19 cellular contexts compared by ENCODE assay signal in genomic region chr10:21502371-21502765, GRCh38. TPM values are rescaled to one million over a fixed set of nuclear protein-coding genes. Genes with fewer than 3 reads are reported as not detected.
"Had no signal": no experiment of that assay in that cellular context is flagged by ENCODE, and none has a peak within 500 bp of the region (broad histone marks: within the 10 kb centered on the region; RNA-seq: fewer than 3 reads in every experiment).

No MANE protein-coding gene starts in this region.

- H3K27me3 ChIP-seq: gastroesophageal sphincter had no signal

- DNase-seq: activated CD4-positive, alpha-beta T cell treated with anti-CD3 and anti-CD28 coated beads for 1 hour; activated CD4-positive, alpha-beta T cell treated with anti-CD3 and anti-CD28 coated beads, Interleukin-2, amount 50 U/mL, for 4 hours; activated naive CD4-positive, alpha-beta T cell; activated naive CD8-positive, alpha-beta T cell treated with anti-CD3 and anti-CD28 coated beads, Interleukin-2, amount 10 ng/mL, durations not matched to agents 7 days and 5 days; activated T-cell treated with anti-CD3 and anti-CD28 coated beads for 4 hours; cerebellar nuclear complex; effector memory CD8-positive, alpha-beta T cell; kidney; left ventricle myocardium inferior; natural killer cell; stimulated activated CD4-positive, alpha-beta T cell treated with anti-CD3 and anti-CD28 coated beads, Interleukin-15, amount 100 ng/mL, for 24 hours; stimulated activated CD4-positive, alpha-beta T cell treated with anti-CD3 and anti-CD28 coated beads, Interleukin-4, amount 100 ng/mL, for 1 hour; stimulated activated naive B cell treated with anti-CD40 and anti-IgM and Interleukin-4, amounts not matched to agents 10 μg/mL and 1 μg/mL and 100 μg/mL, for 72 hours; T-helper 1 cell; tibial artery had no signal

- H3K9ac ChIP-seq: parathyroid adenoma had no signal

- H3K27ac ChIP-seq: epithelial cell of prostate, gastroesophageal sphincter, left ventricle myocardium inferior, parathyroid adenoma, tibial artery had no signal

- H3K9me3 ChIP-seq: gastroesophageal sphincter, left ventricle myocardium inferior, tibial artery had no signal

- ATAC-seq: effector memory CD8-positive, alpha-beta T cell; gastroesophageal sphincter; natural killer cell; SK-N-SH treated with all-trans-retinoic acid at 6 μM for 48 hours; stimulated activated naive B cell treated with anti-CD40 and anti-IgM and Interleukin-4, amounts not matched to agents 10 μg/mL and 1 μg/mL and 100 μg/mL, for 72 hours had no signal

- H3K79me2 ChIP-seq: parathyroid adenoma had no signal

- H3K4me3 ChIP-seq: gastroesophageal sphincter, left ventricle myocardium inferior, tibial artery had no signal

- H3K36me3 ChIP-seq: gastroesophageal sphincter, left ventricle myocardium inferior, tibial artery had no signal

- H3K4me1 ChIP-seq: parathyroid adenoma had no signal

- FAIRE-seq: kidney had no signal

- H2AFZ ChIP-seq: parathyroid adenoma had no signal

RNA-seq across cellular contexts. Expression of gene SKIDA1, which starts 23.1 kb away (rescaled TPM):
- total RNA-seq: natural killer cell had no signal
